In genomic region chr6:130513770-130514169, GRCh38 we compare ENCODE assay signal across 1 cellular context.
TF ChIP-seq lines count a peak whose summit lies in the region.

No MANE protein-coding gene starts in this region.

TF ChIP-seq in IMR-90, 13 proteins besides CTCF, POLR2A, EP300 and RAD21 (continued from another document):
- no peak for TF ChIP-seq USF2 (IDR thresholded peaks at IDR 0.05; ENCODE audit: low read depth, low read length)
- TF ChIP-seq MXI1 (IDR thresholded peaks at IDR 0.05; ENCODE audit: borderline replicate concordance, low read depth, low read length): no peak
- TF ChIP-seq NFE2L2 (IDR thresholded peaks at IDR 0.05; ENCODE audit: low read depth, low read length): no peak
TF ChIP-seq in IMR-90: peak in this region for 0.
